Comparison of ENCODE assay signal across 8 cellular contexts in the genomic region with DNA sequence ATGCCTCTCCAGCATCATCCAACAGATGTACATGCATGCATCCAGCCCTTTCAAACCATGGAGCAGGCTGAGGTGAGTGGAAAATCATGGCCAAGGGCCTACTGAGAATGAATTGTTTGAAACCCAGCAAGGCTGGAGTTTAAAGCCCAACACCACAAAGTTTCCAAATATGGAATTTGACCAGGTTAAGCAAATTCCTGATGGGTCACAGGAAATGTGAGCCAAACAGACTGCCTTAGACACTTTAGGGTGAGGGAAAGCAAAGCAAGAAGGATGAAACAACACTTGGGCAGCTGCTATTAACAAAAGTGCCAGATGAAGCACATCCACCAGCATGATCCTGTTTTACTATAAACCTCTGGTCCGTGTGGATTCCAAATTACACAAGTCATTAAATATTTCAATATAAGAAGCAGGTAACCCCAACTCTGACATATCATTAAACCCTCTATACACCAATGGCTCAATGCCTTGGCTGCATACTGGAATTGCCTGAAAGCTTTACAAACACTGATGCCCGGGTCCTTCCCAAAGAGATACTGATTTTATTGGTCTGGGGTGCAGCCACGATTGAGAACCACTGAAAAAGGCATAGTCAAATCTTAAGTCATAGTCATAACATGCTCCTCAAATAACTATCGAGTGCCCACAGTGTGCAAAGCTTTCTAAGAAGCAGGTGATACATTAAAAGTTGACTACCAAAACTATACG. TPM values are rescaled to one million over a fixed set of nuclear protein-coding genes. Genes with fewer than 3 reads are reported as not detected.
DNase-seq lines count a peak whose midpoint lies in the region; ATAC-seq and TF ChIP-seq lines count a peak whose summit lies in the region.

No MANE protein-coding gene starts in this region.

- no peak overlapping the region for H2AFZ ChIP-seq in fibroblast of lung (ENCODE audit: low read length)

- H3K9ac ChIP-seq in fibroblast of lung (ENCODE audit: insufficient read depth, low read length) = no peak overlapping the region

- peak; percentile 21 for ATAC-seq in CD4-positive, alpha-beta T cell (ENCODE audit: poor library complexity)
- ATAC-seq in GM19395 (IDR thresholded peaks at IDR 0.05; ENCODE audit: unreplicated experiment) (peak; percentile 65), HG03439 (IDR thresholded peaks at IDR 0.05; ENCODE audit: unreplicated experiment) (peak; percentile 87)
- no peak for ATAC-seq in CD8-positive, alpha-beta T cell

- peak overlapping the region; percentile 77 for H3K27ac Mint-ChIP-seq in CD4-positive, alpha-beta T cell
- no peak overlapping the region for H3K27ac Mint-ChIP-seq in CD8-positive, alpha-beta T cell

- DNase-seq in CD4-positive, alpha-beta T cell = no peak
- DNase-seq in fibroblast of lung (ENCODE audit: low read depth in 2 of 2) (peak; percentile 21 to 57), hippocampal formation (lab: John Stamatoyannopoulos, UW) (no peak), NOMO-1 (lab: John Stamatoyannopoulos, UW; ENCODE audit: unreplicated experiment in 2 of 2) (no peak), NCI-H1048 (lab: John Stamatoyannopoulos, UW) (no peak)
- DNase-seq in CD8-positive, alpha-beta T cell = no peak

- no peaks in the 10 kb centered on the region for H3K36me3 Mint-ChIP-seq in CD4-positive, alpha-beta T cell (ENCODE audit: low read depth)
- H3K36me3 Mint-ChIP-seq in CD8-positive, alpha-beta T cell = peaks cover 4% of the 10 kb centered on the region

- H4K20me1 ChIP-seq in fibroblast of lung (ENCODE audit: control insufficient read depth, extremely low read depth, insufficient read depth, low read length) = no peaks in the 10 kb centered on the region

- H3K36me3 ChIP-seq in fibroblast of lung (ENCODE audit: control insufficient read depth, insufficient read depth, low read length) = no peaks in the 10 kb centered on the region
- H3K36me3 ChIP-seq in CD8-positive, alpha-beta T cell (ENCODE audit: insufficient read depth, low read length) = no peaks in the 10 kb centered on the region

- H3K9me3 Mint-ChIP-seq in CD4-positive, alpha-beta T cell = no peaks in the 10 kb centered on the region
- H3K9me3 Mint-ChIP-seq in CD8-positive, alpha-beta T cell = no peaks in the 10 kb centered on the region

- intact Hi-C loops in CD4-positive, alpha-beta T cell (cut with DNase I, micrococcal nuclease) = loop anchor here in 1 of 2 experiments (1.0 kb wide), 1 partner anchor 13 kb away; no protein-coding TSS in a partner anchor
- intact Hi-C loops in CD8-positive, alpha-beta T cell (cut with DNase I, micrococcal nuclease) = no loop called here

- no peak overlapping the region for H3K4me3 ChIP-seq in fibroblast of lung (replicated peaks in 1 of 4; ENCODE audit: control extremely low read depth in 1 of 4, insufficient read depth in 1 of 4, low read depth in 3 of 4, low read length in 4 of 4)
- no peak overlapping the region for H3K4me3 ChIP-seq in CD8-positive, alpha-beta T cell (ENCODE audit: low read depth, low read length)

- POLR2A ChIA-PET in CD4-positive, alpha-beta T cell (lab: Charles Lee) = interaction anchor here (1.0 to 6.1 kb wide), 8 partner anchors 9 to 373 kb away, joined by 3 to 117 read pairs (median 6); a partner anchor contains a TSS
- POLR2A ChIA-PET in CD8-positive, alpha-beta T cell (lab: Charles Lee) = interaction anchor here (0.6 to 5.6 kb wide), 7 partner anchors 9 to 223 kb away, joined by 3 to 55 read pairs (median 3); a partner anchor contains a TSS

- peaks cover 99% of the 10 kb centered on the region for H3K79me2 ChIP-seq in fibroblast of lung (ENCODE audit: control insufficient read depth, insufficient read depth, low read length)

- no peak overlapping the region for H3K4me2 ChIP-seq in fibroblast of lung (ENCODE audit: extremely low read depth, insufficient read depth, low read length)

- no peak for TF ChIP-seq CTCF in CD4-positive, alpha-beta T cell (IDR thresholded peaks at IDR 0.05)
- TF ChIP-seq CTCF in fibroblast of lung (conservative IDR thresholded peaks at IDR 0.05 in 1 of 2, IDR thresholded peaks at IDR 0.05 in 1 of 2; ENCODE audit: low read depth in 1 of 2, low read length in 2 of 2) = no peak
- no peak for TF ChIP-seq CTCF in CD8-positive, alpha-beta T cell (IDR thresholded peaks at IDR 0.05)

- CTCF ChIA-PET in CD4-positive, alpha-beta T cell (lab: Charles Lee) = interaction anchor here (0.7 to 2.4 kb wide), 2 partner anchors 13 to 176 kb away, joined by 3 to 11 read pairs; no protein-coding TSS in a partner anchor
- CTCF ChIA-PET in CD8-positive, alpha-beta T cell (lab: Charles Lee) = interaction anchor here (0.7 to 2.5 kb wide), 4 partner anchors 8 to 110 kb away, joined by 3 to 18 read pairs (median 4); no protein-coding TSS in a partner anchor

- H3K4me1 ChIP-seq in fibroblast of lung (ENCODE audit: control insufficient read depth, extremely low read depth, insufficient read depth, low read length) = peaks cover 13% of the 10 kb centered on the region
- peaks cover 51% of the 10 kb centered on the region for H3K4me1 ChIP-seq in CD8-positive, alpha-beta T cell (ENCODE audit: insufficient read depth, low read length)

- H3K4me1 Mint-ChIP-seq in CD4-positive, alpha-beta T cell (ENCODE audit: low read depth) = peaks cover 97% of the 10 kb centered on the region
- H3K4me1 Mint-ChIP-seq in CD8-positive, alpha-beta T cell (ENCODE audit: low read depth) = peaks cover 82% of the 10 kb centered on the region

- H3K4me3 Mint-ChIP-seq in CD4-positive, alpha-beta T cell = peak overlapping the region; percentile 74
- no peak overlapping the region for H3K4me3 Mint-ChIP-seq in CD8-positive, alpha-beta T cell

- no peaks in the 10 kb centered on the region for H3K27me3 Mint-ChIP-seq in CD4-positive, alpha-beta T cell
- no peaks in the 10 kb centered on the region for H3K27me3 Mint-ChIP-seq in CD8-positive, alpha-beta T cell (ENCODE audit: low read depth)

- no peaks in the 10 kb centered on the region for H3K27me3 ChIP-seq in CD4-positive, alpha-beta T cell (ENCODE audit: control insufficient read depth, insufficient read depth, low read length)
- H3K27me3 ChIP-seq in fibroblast of lung (ENCODE audit: control insufficient read depth, insufficient read depth, low read length) = no peaks in the 10 kb centered on the region
- H3K27me3 ChIP-seq in CD8-positive, alpha-beta T cell (ENCODE audit: insufficient read depth, low read length) = no peaks in the 10 kb centered on the region

- H3K27ac ChIP-seq in CD4-positive, alpha-beta T cell (ENCODE audit: low read depth, low read length) = no peak overlapping the region
- H3K27ac ChIP-seq in fibroblast of lung (ENCODE audit: insufficient read depth, low read length) = no peak overlapping the region
- no peak overlapping the region for H3K27ac ChIP-seq in CD8-positive, alpha-beta T cell (ENCODE audit: low read depth, low read length)

- H3K9me3 ChIP-seq in CD4-positive, alpha-beta T cell (ENCODE audit: control insufficient read depth, low read length) = no peaks in the 10 kb centered on the region
- H3K9me3 ChIP-seq in fibroblast of lung (ENCODE audit: control insufficient read depth, insufficient read depth, low read depth, low read length) = no peaks in the 10 kb centered on the region
- H3K9me3 ChIP-seq in CD8-positive, alpha-beta T cell (ENCODE audit: low read length) = no peaks in the 10 kb centered on the region

RNA-seq across cellular contexts. Expression of a gene that starts 9.1 kb away (rescaled TPM):
- 10 to 100 TPM; 90.1 to 96.9 TPM for total RNA-seq in CD4-positive, alpha-beta T cell
- total RNA-seq in fibroblast of lung = 11.3 and 12.9 TPM in 2 replicates
- 15.4 and 21.0 TPM in 2 replicates for polyA plus RNA-seq in fibroblast of lung
- polyA plus RNA-seq in fibroblast of lung (2012) = 7.7 and 15.8 TPM in 2 replicates
- 101 and 108 TPM in 2 replicates for polyA minus RNA-seq in fibroblast of lung (ENCODE audit: low replicate concordance)
- total RNA-seq in CD8-positive, alpha-beta T cell = 10 to 100 TPM; 62.1 to 66.6 TPM

Comparison
In these comparisons a context has a peak if more than half of its experiments do, and no peak if none do; other contexts are left out.
1. DNase-seq: peak in fibroblast of lung (2 of 2); none in CD4-positive, alpha-beta T cell (0 of 10), CD8-positive, alpha-beta T cell (0 of 7), hippocampal formation (0 of 2), NOMO-1 (0 of 2) and NCI-H1048 (single experiment).